ENCODE assay signal across 10 cellular contexts in the genomic region with DNA sequence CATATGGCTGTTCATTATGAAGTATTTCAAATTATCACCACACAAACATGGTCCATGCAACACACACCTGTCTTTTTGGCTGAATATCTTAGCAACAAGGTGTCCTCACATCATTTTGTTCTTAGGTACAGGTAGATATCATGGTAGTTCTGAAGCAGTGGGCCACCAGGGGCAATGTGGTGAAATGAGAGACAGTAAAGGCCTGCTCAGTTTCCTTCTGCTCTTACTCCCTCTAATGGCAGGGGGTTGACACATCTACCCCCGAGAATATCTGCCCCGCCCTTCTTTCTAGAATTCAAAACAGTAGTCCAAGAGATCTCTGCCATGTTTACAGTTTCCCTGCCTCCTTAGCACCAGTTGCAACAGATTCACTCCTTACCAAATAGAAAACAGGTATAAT.
A peak's percentile ranks its signal among the peaks of the same experiment; 100 is the strongest.
DNase-seq lines count a peak whose midpoint lies in the region; ATAC-seq, FAIRE-seq and TF ChIP-seq lines count a peak whose summit lies in the region.
"Had no signal": no experiment of that assay in that cellular context is flagged by ENCODE, and none has a peak within 500 bp of the region (broad histone marks: within the 10 kb centered on the region; RNA-seq: fewer than 3 reads in every experiment).

No MANE protein-coding gene starts in this region.

- BruUV-seq in GM12878 (replicated peaks; lab: Mats Ljungman, UMichigan) = no TSS peak

- SMC1A ChIA-PET in GM12878 (lab: Charles Lee; ENCODE audit: uncharacterized antibody, unreplicated experiment) = no interaction called here

- H3K79me2 ChIP-seq in GM12878 (ENCODE audit: control insufficient read depth, insufficient read depth, low read length) (no peaks in the 10 kb centered on the region), osteoblast (ENCODE audit: insufficient read depth, low read length) (no peaks in the 10 kb centered on the region)

- POLR2A ChIA-PET in GM12878 (lab: Charles Lee) = no interaction called here

- TF ChIP-seq EP300 in GM12878 (IDR thresholded peaks at IDR 0.05; ENCODE audit: borderline replicate concordance in 1 of 2, control insufficient read depth in 1 of 2, low read depth in 2 of 2, low read length in 2 of 2) = no peak

- H4K20me1 ChIP-seq in GM12878 (ENCODE audit: control insufficient read depth, insufficient read depth) = no peaks in the 10 kb centered on the region
- H4K20me1 ChIP-seq in osteoblast (ENCODE audit: insufficient read depth, low read length) = no peaks in the 10 kb centered on the region

- in situ Hi-C loops in GM12878 (cut with MboI) = no loop called here

- no peak overlapping the region for H3K27ac ChIP-seq in GM12878 (ENCODE audit: control insufficient read depth, insufficient read depth)
- no peak overlapping the region for H3K27ac ChIP-seq in osteoblast (ENCODE audit: low read depth, low read length)
- H3K27ac ChIP-seq: lower lobe of right lung, SK-N-MC had no signal

- CTCF ChIA-PET in GM12878 (lab: Yijun Ruan, JAX) = no interaction called here

- TF ChIP-seq POLR2A in GM12878 (IDR thresholded peaks at IDR 0.05; ENCODE audit: low read depth, low read length) = no peak

- no peaks in the 10 kb centered on the region for H3K9me3 ChIP-seq in GM12878 (replicated peaks; ENCODE audit: control insufficient read depth, insufficient read depth, low read length)
- H3K9me3 ChIP-seq in osteoblast (ENCODE audit: low read depth, low read length) = no peaks in the 10 kb centered on the region
- H3K9me3 ChIP-seq: lower lobe of right lung had no signal

- WGBS in GM12878 (ENCODE audit: insufficient coverage, insufficient replicate concordance, low lambda C conversion rate, missing lambda C conversion rate) = 0% methylated on average over 2 of the region's 2 CpGs

- no peak overlapping the region for H3K9ac ChIP-seq in GM12878 (ENCODE audit: control insufficient read depth, insufficient read depth, low read length)

- TF ChIP-seq CTCF in D721Med (IDR thresholded peaks at IDR 0.05; ENCODE audit: insufficient read depth, missing control alignments) (peak; percentile 50), GM12878 (IDR thresholded peaks at IDR 0.05 in 2 of 3, conservative IDR thresholded peaks at IDR 0.05 in 1 of 3; ENCODE audit: control insufficient read depth in 2 of 3, extremely low read depth in 1 of 3, insufficient read depth in 1 of 3, low read depth in 3 of 3, low read length in 3 of 3) (peak; percentile 41 to 47 (median 42); a peak in 5 of 6 replicates), osteoblast (IDR thresholded peaks at IDR 0.05; ENCODE audit: extremely low read depth, low read depth, low read length) (peak; percentile 48)

- no peak overlapping the region for H3K4me2 ChIP-seq in GM12878 (ENCODE audit: control insufficient read depth, insufficient read depth)
- no peak overlapping the region for H3K4me2 ChIP-seq in osteoblast (ENCODE audit: insufficient read depth, low read length)

- RAD21 ChIA-PET in GM12878 (lab: Charles Lee; ENCODE audit: unreplicated experiment) = no interaction called here

- no peak overlapping the region for H2AFZ ChIP-seq in GM12878 (ENCODE audit: control insufficient read depth, low read depth, low read length)
- H2AFZ ChIP-seq in osteoblast (ENCODE audit: low read length) = no peak overlapping the region

- no peak overlapping the region for H3K4me3 ChIP-seq in GM12878
- H3K4me3 ChIP-seq in osteoblast (ENCODE audit: insufficient read depth, low read length) = no peak overlapping the region
- H3K4me3 ChIP-seq: lower lobe of right lung, SK-N-MC had no signal

- peak; percentile 25 for FAIRE-seq in D721Med (lab: Jason Lieb, UNC)
- FAIRE-seq in GM12878 (lab: Jason Lieb, UNC) = no peak

- ATAC-seq in GM19395 (IDR thresholded peaks at IDR 0.05; ENCODE audit: unreplicated experiment) = peak; percentile 97
- peak; percentile 100 for ATAC-seq in HG03159 (IDR thresholded peaks at IDR 0.05; ENCODE audit: unreplicated experiment)
- ATAC-seq in GM12878 = peak; percentile 86
- no peak for ATAC-seq in sciatic nerve

- H3K4me1 ChIP-seq in GM12878 (ENCODE audit: control insufficient read depth, insufficient read depth, low read length) (no peaks in the 10 kb centered on the region), osteoblast (ENCODE audit: insufficient read depth, low read length) (peaks cover 12% of the 10 kb centered on the region)
- H3K4me1 ChIP-seq: lower lobe of right lung had no signal

- no peaks in the 10 kb centered on the region for H3K36me3 ChIP-seq in GM12878 (ENCODE audit: control insufficient read depth in 2 of 2, insufficient read depth in 2 of 2, low read length in 1 of 2)
- H3K36me3 ChIP-seq in osteoblast (ENCODE audit: insufficient read depth, low read length) = no peaks in the 10 kb centered on the region
- H3K36me3 ChIP-seq: lower lobe of right lung had no signal

- no peaks in the 10 kb centered on the region for H3K27me3 ChIP-seq in GM12878 (replicated peaks in 1 of 2; ENCODE audit: control insufficient read depth in 2 of 2, insufficient read depth in 2 of 2, low read length in 1 of 2)
- H3K27me3 ChIP-seq in osteoblast (ENCODE audit: insufficient read depth, low read length) = no peaks in the 10 kb centered on the region

- DNase-seq in D721Med (ENCODE audit: insufficient read length, low spot score) (no peak), NCI-H345 (lab: John Stamatoyannopoulos, UW) (peak; percentile 67), GM12878 (ENCODE audit: low read depth, low spot score) (no peak), osteoblast (ENCODE audit: insufficient read length, low spot score, missing footprints) (no peak), sciatic nerve (ENCODE audit: low spot score) (no peak)
- no peak for DNase-seq in stimulated activated naive CD4-positive, alpha-beta T cell treated with Interleukin-2 at 50 U/mL for 16 hours (lab: John Stamatoyannopoulos, UW)
- DNase-seq: lower lobe of right lung had no signal

- intact Hi-C loops in GM12878 (cut with micrococcal nuclease; ENCODE audit: unreplicated experiment) (no loop called here), sciatic nerve (cut with DNase I) (no loop called here)

- peak; percentile 43 for TF ChIP-seq RAD21 in GM12878 (IDR thresholded peaks at IDR 0.05; ENCODE audit: insufficient read depth, low read depth, low read length)

TF ChIP-seq in GM12878, 131 proteins besides CTCF, POLR2A, EP300 and RAD21:
- TF ChIP-seq HDAC6 (IDR thresholded peaks at IDR 0.05; ENCODE audit: unreplicated experiment) (no peak), SMC3 (IDR thresholded peaks at IDR 0.05; ENCODE audit: borderline replicate concordance, low read length) (peak; percentile 8; the same call in 1 of the 2 replicates)
